Comparison of ENCODE assay signal across 33 cellular contexts in the genomic region with DNA sequence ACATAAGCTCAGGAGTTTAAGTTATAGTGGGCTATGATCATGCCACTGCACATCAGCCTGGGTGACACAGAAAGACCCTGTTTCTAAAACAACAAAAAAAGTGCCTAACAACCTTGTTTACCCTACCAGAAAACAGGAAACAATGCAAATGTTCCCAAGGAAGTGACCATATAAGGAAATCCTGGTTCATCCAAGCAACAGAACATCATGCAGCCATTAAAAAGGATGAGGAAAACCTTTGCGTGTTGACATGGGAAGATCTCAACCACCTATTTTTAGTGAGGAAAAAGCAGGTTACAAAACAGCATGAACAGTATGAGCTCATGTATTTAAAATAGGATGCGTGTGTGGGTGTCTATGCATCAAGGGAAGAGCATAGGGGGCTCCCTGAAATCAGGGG. TPM values are rescaled to one million over a fixed set of nuclear protein-coding genes. Genes with fewer than 3 reads are reported as not detected.
"Had no signal": no experiment of that assay in that cellular context is flagged by ENCODE, and none has a peak within 500 bp of the region (broad histone marks: within the 10 kb centered on the region; RNA-seq: fewer than 3 reads in every experiment).

No MANE protein-coding gene starts in this region.

- H3K36me3 Mint-ChIP-seq: activated naive CD8-positive, alpha-beta T cell had no signal

- H3K36me3 ChIP-seq: brain microvascular endothelial cell, esophagus muscularis mucosa, gastrocnemius medialis, heart right ventricle, WERI-Rb-1 had no signal

- H3K9me3 Mint-ChIP-seq: activated B cell treated with CpG ODN at 0.5 μM for 24 hours; activated CD8-positive, alpha-beta T cell treated with anti-CD3 and anti-CD28 coated beads for 36 hours; activated T-cell treated with anti-CD3 and anti-CD28 coated beads, Interleukin-2, amount 50 U/mL, for 4 hours; activated T-helper 17 cell treated with anti-CD3 and anti-CD28 coated beads, Interleukin-2, amount 50 U/mL, for 72 hours; central memory CD8-positive, alpha-beta T cell; dendritic cell treated with granulocyte-macrophage colony-stimulating factor and Interleukin-4, amounts not matched to agents 40 ng/mL and 50 ng/mL, for 4 days; endodermal cell; T-helper 2 cell treated with Interferon-gamma antibody and Interleukin-4, amounts not matched to agents 5 μg/mL and 100 μg/mL, for 36 hours had no signal

- H3K27me3 ChIP-seq: brain microvascular endothelial cell, dorsolateral prefrontal cortex, foreskin keratinocyte had no signal

- H3K4me3 ChIP-seq: coronary artery, dorsolateral prefrontal cortex, esophagus muscularis mucosa, gastrocnemius medialis, heart right ventricle had no signal

- H3K27ac ChIP-seq: brain microvascular endothelial cell, coronary artery, esophagus muscularis mucosa, foreskin keratinocyte, gastrocnemius medialis, heart right ventricle, WERI-Rb-1 had no signal

- H3K9me3 ChIP-seq: esophagus muscularis mucosa, gastrocnemius medialis, heart right ventricle had no signal

- H3K27ac Mint-ChIP-seq: activated B cell treated with CpG ODN at 0.5 μM for 24 hours; activated CD8-positive, alpha-beta T cell treated with anti-CD3 and anti-CD28 coated beads for 36 hours; activated naive CD8-positive, alpha-beta T cell; activated T-helper 17 cell treated with anti-CD3 and anti-CD28 coated beads, Interleukin-2, amount 50 U/mL, for 72 hours; dendritic cell treated with granulocyte-macrophage colony-stimulating factor and Interleukin-4, amounts not matched to agents 40 ng/mL and 50 ng/mL, for 4 days; endodermal cell; T-helper 17 cell; T-helper 2 cell treated with Interferon-gamma antibody and Interleukin-4, amounts not matched to agents 5 μg/mL and 100 μg/mL, for 36 hours had no signal

- DNase-seq: activated B cell treated with CpG ODN at 0.5 μM for 24 hours; activated CD4-positive, alpha-beta T cell treated with anti-CD3 and anti-CD28 coated beads for 48 hours; activated CD4-positive, alpha-beta T cell treated with anti-CD3 and anti-CD28 coated beads, Interleukin-2, amount 50 U/mL, for 1 hour; activated CD4-positive, alpha-beta T cell treated with anti-CD3 and anti-CD28 coated beads, Interleukin-2, amount 50 U/mL, for 48 hours; activated CD8-positive, alpha-beta memory T cell treated with anti-CD3 and anti-CD28 coated beads for 24 hours; activated CD8-positive, alpha-beta T cell treated with anti-CD3 and anti-CD28 coated beads for 36 hours; activated effector memory CD4-positive, alpha-beta T cell treated with Interleukin-2 at 50 U/mL for 16 hours; activated gamma-delta T cell treated with Interleukin-2 at 50 U/mL for 16 hours; activated naive CD4-positive, alpha-beta T cell treated with anti-CD3 and anti-CD28 coated beads, Interleukin-2, amount 50 U/mL, for 16 hours; activated naive CD4-positive, alpha-beta T cell treated with Interleukin-2 at 50 U/mL for 16 hours; activated T-cell treated with anti-CD3 and anti-CD28 coated beads, Interleukin-2, amount 50 U/mL, for 4 hours; amniotic stem cell; anterior cingulate cortex; brain microvascular endothelial cell; dorsolateral prefrontal cortex; effector memory CD4-positive, alpha-beta T cell; endodermal cell; erythroblast; foreskin keratinocyte; gastrocnemius medialis; heart right ventricle; T-helper 17 cell; T1000; WERI-Rb-1 had no signal

- H3K27me3 Mint-ChIP-seq: activated B cell treated with CpG ODN at 0.5 μM for 24 hours had no signal

- H3K4me1 Mint-ChIP-seq: central memory CD8-positive, alpha-beta T cell had no signal

- H3K4me1 ChIP-seq: foreskin keratinocyte, gastrocnemius medialis, heart right ventricle had no signal

- FAIRE-seq: astrocyte, bronchial epithelial cell had no signal

- H3K4me3 Mint-ChIP-seq: activated B cell treated with CpG ODN at 0.5 μM for 24 hours; activated CD8-positive, alpha-beta T cell treated with anti-CD3 and anti-CD28 coated beads for 36 hours; activated naive CD8-positive, alpha-beta T cell; activated T-cell treated with anti-CD3 and anti-CD28 coated beads, Interleukin-2, amount 50 U/mL, for 4 hours; activated T-helper 17 cell treated with anti-CD3 and anti-CD28 coated beads, Interleukin-2, amount 50 U/mL, for 72 hours; central memory CD8-positive, alpha-beta T cell; dendritic cell treated with granulocyte-macrophage colony-stimulating factor and Interleukin-4, amounts not matched to agents 40 ng/mL and 50 ng/mL, for 4 days; endodermal cell; T-helper 17 cell; T-helper 2 cell treated with Interferon-gamma antibody and Interleukin-4, amounts not matched to agents 5 μg/mL and 100 μg/mL, for 36 hours had no signal

RNA-seq across cellular contexts. Expression of a gene that starts 13.7 kb away (rescaled TPM):
- total RNA-seq: activated CD8-positive, alpha-beta T cell treated with anti-CD3 and anti-CD28 coated beads for 36 hours; activated T-cell treated with anti-CD3 and anti-CD28 coated beads, Interleukin-2, amount 50 U/mL, for 4 hours; activated T-helper 17 cell treated with anti-CD3 and anti-CD28 coated beads, Interleukin-2, amount 50 U/mL, for 72 hours; bronchial epithelial cell; foreskin keratinocyte; gastrocnemius medialis had no signal
- polyA plus RNA-seq: foreskin keratinocyte had no signal
